Comparison of ENCODE assay signal across 8 cellular contexts in the genomic region with DNA sequence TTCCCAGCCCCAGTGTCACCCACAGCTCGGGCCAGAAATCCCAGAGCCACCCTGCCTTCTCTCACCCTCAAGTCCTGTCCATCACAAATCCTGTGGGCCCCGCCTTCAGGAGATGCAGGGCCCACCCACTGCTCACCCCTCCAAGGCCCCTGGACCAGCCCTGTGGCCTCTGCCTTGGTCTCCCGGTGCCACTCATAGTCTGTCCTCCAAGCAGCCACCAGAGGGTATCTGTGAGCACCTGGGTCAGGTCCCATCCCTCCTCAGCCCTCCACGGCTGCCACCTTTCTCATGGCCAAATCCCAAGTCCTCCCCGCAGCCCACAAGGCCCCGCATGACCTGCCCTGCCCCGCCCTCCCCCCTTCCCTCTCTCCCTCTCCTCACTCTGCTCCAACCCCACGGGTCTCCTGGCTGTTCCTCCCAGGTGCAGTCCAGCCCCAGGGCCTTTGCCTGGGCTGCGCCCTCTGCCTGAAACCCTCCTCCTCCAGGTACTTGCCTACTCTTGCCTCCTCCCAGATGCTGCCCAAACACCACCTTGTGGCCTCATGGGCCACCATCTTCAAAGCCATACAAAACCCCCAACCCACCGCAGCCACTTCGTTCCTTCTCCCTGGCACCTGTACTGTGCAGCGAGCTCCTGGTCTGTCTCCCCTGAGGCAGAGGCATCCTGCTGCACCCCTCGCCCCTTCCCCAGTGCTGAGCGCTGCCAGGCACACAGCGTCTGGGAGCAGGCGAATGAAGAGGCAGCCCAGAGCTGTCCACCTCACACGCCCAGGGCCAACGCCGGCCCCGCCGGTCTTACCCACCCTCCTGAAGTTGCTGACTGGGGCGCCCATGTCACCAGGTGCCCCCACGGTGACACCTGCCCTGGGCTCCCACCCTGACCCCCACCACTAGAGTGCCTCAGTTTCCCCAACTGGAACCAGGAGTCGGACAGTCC. TPM values are rescaled to one million over a fixed set of nuclear protein-coding genes. Genes with fewer than 3 reads are reported as not detected.
A peak's percentile ranks its signal among the peaks of the same experiment; 100 is the strongest.
DNase-seq lines count a peak whose midpoint lies in the region; ATAC-seq and TF ChIP-seq lines count a peak whose summit lies in the region.

No MANE protein-coding gene starts in this region.

- 78 to 82% (median 81%) methylated on average over 24 of the region's 24 CpGs for WGBS in heart left ventricle, 4 donors

- peak overlapping the region in 5 of 12 donors; percentile 19 to 59 (median 40) for H3K27ac ChIP-seq in heart left ventricle

- POLR2A ChIA-PET in HEK293T (lab: Yijun Ruan, JAX): interaction anchor here (0.9 kb wide), 1 partner anchor 13 kb away, joined by 3 read pairs; no protein-coding TSS in a partner anchor

- intact Hi-C loops in heart left ventricle (cut with DNase I): loop anchor here in 1 of 10 donors (5.0 kb wide), 1 partner anchor 149 kb away; no protein-coding TSS in a partner anchor

- no peak overlapping the region for H3K4me3 ChIP-seq in heart left ventricle

- peak; percentile 51 to 69 (median 60) for ATAC-seq in heart left ventricle
- ATAC-seq in stimulated activated naive CD8-positive, alpha-beta T cell treated with anti-CD3 and anti-CD28 coated beads, Interleukin-15, Interleukin-2, amounts not matched to agents 100 U/mL and 50 U/mL, for 24 hours: peak; percentile 47
- ATAC-seq in HG02973 (IDR thresholded peaks at IDR 0.05; ENCODE audit: unreplicated experiment): no peak
- no peak for ATAC-seq in HG03025 (IDR thresholded peaks at IDR 0.05; ENCODE audit: low FRiP score, unreplicated experiment)

- TF ChIP-seq CTCF in heart left ventricle (IDR thresholded peaks at IDR 0.05): peak in 10 of 12 donors; percentile 8 to 52 (median 38)

- CTCF ChIA-PET in HEK293T (lab: Yijun Ruan, JAX): interaction anchor here (0.5 kb wide), 1 partner anchor 146 kb away, joined by 3 read pairs; no protein-coding TSS in a partner anchor

- DNase-seq in COLO668 (lab: John Stamatoyannopoulos, UW; ENCODE audit: unreplicated experiment): peak; percentile 33
- DNase-seq in HEK293T (ENCODE audit: extremely low spot score): peak; percentile 54
- peak; percentile 26 for DNase-seq in activated CD4-positive, alpha-beta T cell treated with anti-CD3 and anti-CD28 coated beads, Interleukin-2, amount 50 U/mL, for 1 hour
- peak in 1 of 5 donors; percentile 61 for DNase-seq in heart left ventricle
- peak; percentile 41 for DNase-seq in stimulated activated naive CD8-positive, alpha-beta T cell treated with anti-CD3 and anti-CD28 coated beads, Interleukin-15, Interleukin-2, amounts not matched to agents 100 U/mL and 50 U/mL, for 24 hours
- no peak for DNase-seq in putamen (ENCODE audit: low spot score)

- peaks cover 0 to 23% (median 9%) of the 10 kb centered on the region in 12 donors for H3K4me1 ChIP-seq in heart left ventricle

- no peaks in the 10 kb centered on the region for H3K27me3 ChIP-seq in heart left ventricle

- TF ChIP-seq POLR2A in heart left ventricle (IDR thresholded peaks at IDR 0.05): no peak

- peaks cover 0 to 79% (median 33%) of the 10 kb centered on the region in 9 donors for H3K36me3 ChIP-seq in heart left ventricle

- H3K9me3 ChIP-seq in heart left ventricle: no peaks in the 10 kb centered on the region

TF ChIP-seq in HEK293T, 16 proteins besides CTCF, POLR2A, EP300 and RAD21:
- TF ChIP-seq, protein P1, sequence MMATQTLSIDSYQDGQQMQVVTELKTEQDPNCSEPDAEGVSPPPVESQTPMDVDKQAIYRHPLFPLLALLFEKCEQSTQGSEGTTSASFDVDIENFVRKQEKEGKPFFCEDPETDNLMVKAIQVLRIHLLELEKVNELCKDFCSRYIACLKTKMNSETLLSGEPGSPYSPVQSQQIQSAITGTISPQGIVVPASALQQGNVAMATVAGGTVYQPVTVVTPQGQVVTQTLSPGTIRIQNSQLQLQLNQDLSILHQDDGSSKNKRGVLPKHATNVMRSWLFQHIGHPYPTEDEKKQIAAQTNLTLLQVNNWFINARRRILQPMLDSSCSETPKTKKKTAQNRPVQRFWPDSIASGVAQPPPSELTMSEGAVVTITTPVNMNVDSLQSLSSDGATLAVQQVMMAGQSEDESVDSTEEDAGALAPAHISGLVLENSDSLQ (IDR thresholded peaks at IDR 0.05): peak; percentile 38
- TF ChIP-seq ZNF384 (IDR thresholded peaks at IDR 0.05): no peak

RNA-seq across cellular contexts. Expression of a gene that starts 13.2 kb away (rescaled TPM):
- 100 to 1,000 TPM; 170 to 982 (median 690) TPM for total RNA-seq in heart left ventricle
- polyA plus RNA-seq in heart left ventricle: 100 to 1,000 TPM; 271 to 329 TPM

RNA-seq across cellular contexts. Expression of a gene that starts 25.8 kb away (rescaled TPM):
- total RNA-seq in heart left ventricle: 100 to 1,000 TPM in 2 of 9 donors, 10 to 100 TPM in 7; 38.6 to 107 (median 62.5) TPM
- 100 to 1,000 TPM; 110 to 146 TPM for polyA plus RNA-seq in heart left ventricle

RNA-seq across cellular contexts. Expression of a gene that starts 34.0 kb away (rescaled TPM):
- total RNA-seq in heart left ventricle: 10 to 100 TPM; 13.2 to 38.0 (median 22.3) TPM
- 10 to 100 TPM; 13.4 to 40.2 TPM for polyA plus RNA-seq in heart left ventricle

RNA-seq across cellular contexts. Expression of a gene that starts 50.3 kb away (rescaled TPM):
- 10 to 100 TPM in 4 of 9 donors, 1 to 10 TPM in 5; 6.1 to 18.6 (median 9.6) TPM for total RNA-seq in heart left ventricle
- polyA plus RNA-seq in heart left ventricle: 1 to 10 TPM; 1.9 to 6.0 TPM

Comparison
In these comparisons a context has a peak if more than half of its experiments do, and no peak if none do; other contexts are left out.
1. ATAC-seq: peak in heart left ventricle (4 of 4) and stimulated activated naive CD8-positive, alpha-beta T cell treated with anti-CD3 and anti-CD28 coated beads, Interleukin-15, Interleukin-2, amounts not matched to agents 100 U/mL and 50 U/mL, for 24 hours (single experiment); none in HG02973 (single experiment) and HG03025 (single experiment).